9 cellular contexts compared by ENCODE assay signal in the genomic region with DNA sequence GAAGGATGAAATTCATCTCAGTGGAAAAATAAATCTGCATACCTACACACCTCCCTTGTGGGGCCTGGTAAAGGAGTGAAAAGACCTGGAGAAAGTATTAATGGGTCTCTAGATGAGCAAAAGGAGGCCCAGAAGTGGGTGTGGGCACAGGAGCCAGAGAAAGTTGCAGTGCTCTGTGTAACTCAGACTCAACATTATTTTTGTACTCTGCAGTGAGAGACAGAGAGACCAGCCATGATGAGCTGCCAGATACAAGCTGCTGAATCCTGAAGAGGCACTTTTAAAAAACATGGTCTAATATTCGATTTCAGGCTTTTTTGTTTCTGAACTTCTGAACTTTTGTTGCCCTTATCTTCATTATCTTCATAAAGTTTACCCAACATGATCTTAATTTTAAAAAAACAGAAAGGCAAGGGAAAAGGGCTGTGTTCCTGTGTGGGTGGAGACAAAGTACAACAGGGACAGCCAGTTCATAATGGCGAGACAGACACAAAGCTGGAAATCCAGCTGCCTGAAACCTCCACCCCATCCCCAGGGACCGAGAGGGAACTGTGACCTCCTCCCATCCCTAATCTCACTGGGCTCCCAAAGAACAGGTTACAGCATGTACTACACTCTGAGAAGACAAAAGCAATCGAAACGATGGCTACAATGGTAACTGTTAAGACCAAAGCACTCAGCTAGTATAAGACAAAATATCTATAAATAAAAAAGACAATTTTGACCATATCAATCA.
DNase-seq lines count a peak whose midpoint lies in the region; ATAC-seq and TF ChIP-seq lines count a peak whose summit lies in the region.
"Had no signal": no experiment of that assay in that cellular context is flagged by ENCODE, and none has a peak within 500 bp of the region (broad histone marks: within the 10 kb centered on the region; RNA-seq: fewer than 3 reads in every experiment).

No MANE protein-coding gene starts in this region.

- H3K36me3 ChIP-seq in H7 (replicated peaks; ENCODE audit: control insufficient read depth, insufficient read depth, low read length) (no peaks in the 10 kb centered on the region), psoas muscle (ENCODE audit: insufficient read depth in 1 of 2, low read depth in 1 of 2) (no peaks in the 10 kb centered on the region)

- H3K4me1 ChIP-seq in psoas muscle: peaks cover 36% of the 10 kb centered on the region

- no peaks in the 10 kb centered on the region for H3K27me3 ChIP-seq in H7 (ENCODE audit: control insufficient read depth, insufficient read depth, low read length)
- no peaks in the 10 kb centered on the region for H3K27me3 ChIP-seq in psoas muscle (ENCODE audit: insufficient read depth in 3 of 3, low read length in 2 of 3)

- DNase-seq in H7 (peak; percentile 22), NCI-H82 (lab: John Stamatoyannopoulos, UW) (peak; percentile 77), Right ventricle myocardium superior (peak; percentile 68), psoas muscle (peak; percentile 30 to 79), SKM-1 (lab: John Stamatoyannopoulos, UW; ENCODE audit: unreplicated experiment) (no peak), dedifferentiated amniotic fluid mesenchymal stem cell (ENCODE audit: extremely low spot score) (no peak), GM13977 (ENCODE audit: low spot score) (no peak)
- DNase-seq: head of caudate nucleus had no signal

- intact Hi-C loops in Right ventricle myocardium superior (cut with DNase I) (no loop called here), psoas muscle (cut with DNase I) (no loop called here)

- 9 to 30% (median 14%) methylated on average over 5 of the region's 5 CpGs for WGBS in psoas muscle, 3 donors

- H3K4me3 ChIP-seq in H7 (ENCODE audit: insufficient read depth, low read depth, low read length): no peak overlapping the region
- no peak overlapping the region for H3K4me3 ChIP-seq in psoas muscle

- in situ Hi-C loops in GM13977 (cut with MboI; ENCODE audit: low pct_unique_long_range_greater_than_20kb, low sequenced_read_pairs, unreplicated experiment): no loop called here

- H3K9me3 ChIP-seq in psoas muscle: peaks cover 3% of the 10 kb centered on the region

- TF ChIP-seq CTCF in psoas muscle (IDR thresholded peaks at IDR 0.05): no peak
- no peak for TF ChIP-seq CTCF in GM13977 (IDR thresholded peaks at IDR 0.05; ENCODE audit: extremely low read depth, insufficient read depth, missing control alignments)

- peak; percentile 89 for ATAC-seq in Right ventricle myocardium superior (ENCODE audit: poor library complexity)
- ATAC-seq in psoas muscle: peak; percentile 36 to 74 (median 70)
- no peak for ATAC-seq in GM21381 (IDR thresholded peaks at IDR 0.05; ENCODE audit: unreplicated experiment)

- peak overlapping the region; percentile 58 for H3K27ac ChIP-seq in psoas muscle

Comparison
In these comparisons a context has a peak if more than half of its experiments do, and no peak if none do; other contexts are left out.
1. DNase-seq: peak in H7 (single experiment), NCI-H82 (single experiment), Right ventricle myocardium superior (single experiment) and psoas muscle (2 of 2); none in SKM-1 (single experiment), dedifferentiated amniotic fluid mesenchymal stem cell (single experiment) and GM13977 (single experiment).